Comparison of ENCODE assay signal across 4 cellular contexts in the genomic region with DNA sequence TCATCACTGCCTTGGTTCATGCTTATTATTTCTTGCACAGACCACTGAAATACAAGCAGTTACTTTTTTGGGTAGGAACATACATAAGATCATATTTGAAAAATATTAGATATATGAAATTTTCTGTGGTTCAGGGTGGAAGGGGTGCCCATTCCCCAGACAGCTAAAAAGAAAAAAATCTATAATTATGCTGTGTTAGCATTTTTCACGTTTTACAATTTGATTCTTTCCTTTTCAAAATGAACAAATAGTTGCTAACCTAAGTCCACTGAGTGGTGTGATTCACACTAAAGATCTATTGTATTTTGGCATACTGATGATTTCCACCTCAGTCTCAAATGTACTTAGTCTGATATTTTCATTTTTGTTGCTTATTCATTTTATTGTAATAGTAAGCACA.
TF ChIP-seq lines count a peak whose summit lies in the region.

No MANE protein-coding gene starts in this region.

TF ChIP-seq in A549, 52 proteins besides CTCF, POLR2A, EP300 and RAD21:
- TF ChIP-seq MAFK (IDR thresholded peaks at IDR 0.05; ENCODE audit: partially characterized antibody) (peak; percentile 83), JUN (IDR thresholded peaks at IDR 0.05) (no peak)

TF ChIP-seq in IMR-90, 13 proteins besides CTCF, POLR2A, EP300 and RAD21:
- TF ChIP-seq CEBPB (IDR thresholded peaks at IDR 0.05; ENCODE audit: low read depth, low read length): no peak
- no peak for TF ChIP-seq NFE2L2 (IDR thresholded peaks at IDR 0.05; ENCODE audit: low read depth, low read length)
- peak; percentile 95 for TF ChIP-seq MAFK (IDR thresholded peaks at IDR 0.05; ENCODE audit: low read depth, low read length)
- no peak for TF ChIP-seq RFX5 (IDR thresholded peaks at IDR 0.05; ENCODE audit: low read depth, low read length)

TF ChIP-seq in K562, 482 proteins besides CTCF, POLR2A, EP300 and RAD21:
- peak; percentile 82 for TF ChIP-seq MAFF (IDR thresholded peaks at IDR 0.05; ENCODE audit: low read length)
- TF ChIP-seq ZNF316 (IDR thresholded peaks at IDR 0.05): peak; percentile 82
- peak; percentile 74 for TF ChIP-seq C11orf30 (IDR thresholded peaks at IDR 0.05; ENCODE audit: low read depth)
- TF ChIP-seq NR2C2 (CRISPR knock-in tag; IDR thresholded peaks at IDR 0.05): no peak
- TF ChIP-seq NR2C2 (tag; IDR thresholded peaks at IDR 0.05): no peak
- TF ChIP-seq MAFG (tag; conservative IDR thresholded peaks at IDR 0.05): peak; percentile 72
- no peak for TF ChIP-seq JUN (IDR thresholded peaks at IDR 0.05; ENCODE audit: borderline replicate concordance, low read depth, low read length)
- TF ChIP-seq JUN (CRISPR knock-in tag; IDR thresholded peaks at IDR 0.05; ENCODE audit: borderline replicate concordance): no peak
- TF ChIP-seq MAFK (IDR thresholded peaks at IDR 0.05; ENCODE audit: low read length): peak; percentile 79
TF ChIP-seq in K562: peak in this region for 5.

TF ChIP-seq in H1, 55 proteins besides CTCF, POLR2A, EP300 and RAD21:
- TF ChIP-seq ATF3 (IDR thresholded peaks at IDR 0.05; ENCODE audit: insufficient read depth, low read depth, low read length) (no peak), MAFK (IDR thresholded peaks at IDR 0.05; ENCODE audit: low read depth, low read length) (peak; percentile 48; the same call in 1 of the 2 replicates)
